Comparison of ENCODE assay signal across 1 cellular context in genomic region chr1:33050221-33051076, GRCh38.
TF ChIP-seq lines count a peak whose summit lies in the region.

No MANE protein-coding gene starts in this region.

TF ChIP-seq in HepG2, 621 proteins besides CTCF, POLR2A, EP300 and RAD21 (continued from another document):
- peak in 1 of 2 experiments; percentile 95; a peak in 2 of 4 replicates for TF ChIP-seq ATF4 (CRISPR knock-in tag; IDR thresholded peaks at IDR 0.05)
- 0 out of 2 replicates have a peak, but pooled peaks have one; percentile 62 for TF ChIP-seq ZNF740 (CRISPR knock-in tag; IDR thresholded peaks at IDR 0.05)
- no peak for TF ChIP-seq ZBED4 (CRISPR knock-in tag; IDR thresholded peaks at IDR 0.05; ENCODE audit: borderline replicate concordance)
- 0 out of 2 replicates have a peak, but pooled peaks have one; percentile 10 for TF ChIP-seq ZNF12 (CRISPR knock-in tag; IDR thresholded peaks at IDR 0.05)
- peak; percentile 33; the same call in 1 of the 2 replicates for TF ChIP-seq SOX5 (CRISPR knock-in tag; IDR thresholded peaks at IDR 0.05; ENCODE audit: borderline replicate concordance)
- TF ChIP-seq RARG (CRISPR knock-in tag; IDR thresholded peaks at IDR 0.05; ENCODE audit: low read depth): no peak
- no peak for TF ChIP-seq ZSCAN30 (CRISPR knock-in tag; IDR thresholded peaks at IDR 0.05)
- 0 out of 2 replicates have a peak, but pooled peaks have one; percentile 41 for TF ChIP-seq CEBPB (IDR thresholded peaks at IDR 0.05; ENCODE audit: borderline replicate concordance, low read depth, low read length)
- peak; percentile 68; the same call in 1 of the 2 replicates for TF ChIP-seq KDM1A (CRISPR knock-in tag; IDR thresholded peaks at IDR 0.05)
- TF ChIP-seq SRF (IDR thresholded peaks at IDR 0.05; ENCODE audit: low read depth, low read length): no peak
- TF ChIP-seq ZGPAT (CRISPR knock-in tag; IDR thresholded peaks at IDR 0.05): peak; percentile 26; the same call in 1 of the 2 replicates
- TF ChIP-seq FOSL2 (CRISPR knock-in tag; IDR thresholded peaks at IDR 0.05): peak; percentile 92
- TF ChIP-seq GATAD2A (CRISPR knock-in tag; IDR thresholded peaks at IDR 0.05): peak; percentile 26; the same call in 1 of the 2 replicates
- peak; percentile 51; the same call in 1 of the 2 replicates for TF ChIP-seq PATZ1 (CRISPR knock-in tag; IDR thresholded peaks at IDR 0.05)
- peak; percentile 20; the same call in 1 of the 2 replicates for TF ChIP-seq FOSL1 (CRISPR knock-in tag; IDR thresholded peaks at IDR 0.05; ENCODE audit: borderline replicate concordance)
- peak; percentile 45; the same call in 1 of the 2 replicates for TF ChIP-seq CEBPG (CRISPR knock-in tag; IDR thresholded peaks at IDR 0.05)
- TF ChIP-seq GABPA (IDR thresholded peaks at IDR 0.05; ENCODE audit: low read depth, low read length): no peak
- peak; percentile 62 for TF ChIP-seq GABPA (CRISPR knock-in tag; IDR thresholded peaks at IDR 0.05; ENCODE audit: low read depth)
- TF ChIP-seq SP140L (CRISPR knock-in tag; IDR thresholded peaks at IDR 0.05; ENCODE audit: borderline replicate concordance): no peak
- 0 out of 2 replicates have a peak, but pooled peaks have one; percentile 4 for TF ChIP-seq BCL6 (CRISPR knock-in tag; IDR thresholded peaks at IDR 0.05)
- 0 out of 2 replicates have a peak, but pooled peaks have one; percentile 20 for TF ChIP-seq MAZ (IDR thresholded peaks at IDR 0.05; ENCODE audit: borderline replicate concordance, low read depth, low read length)
- TF ChIP-seq MAZ (CRISPR knock-in tag; IDR thresholded peaks at IDR 0.05; ENCODE audit: low read depth): no peak
- TF ChIP-seq GMEB1 (CRISPR knock-in tag; IDR thresholded peaks at IDR 0.05; ENCODE audit: borderline replicate concordance): no peak
- no peak for TF ChIP-seq KAT7 (CRISPR knock-in tag; IDR thresholded peaks at IDR 0.05; ENCODE audit: borderline replicate concordance)
- TF ChIP-seq XRCC5 (optimal IDR thresholded peaks at IDR 0.05; ENCODE audit: low read length): peak; percentile 51
